In the genomic region with DNA sequence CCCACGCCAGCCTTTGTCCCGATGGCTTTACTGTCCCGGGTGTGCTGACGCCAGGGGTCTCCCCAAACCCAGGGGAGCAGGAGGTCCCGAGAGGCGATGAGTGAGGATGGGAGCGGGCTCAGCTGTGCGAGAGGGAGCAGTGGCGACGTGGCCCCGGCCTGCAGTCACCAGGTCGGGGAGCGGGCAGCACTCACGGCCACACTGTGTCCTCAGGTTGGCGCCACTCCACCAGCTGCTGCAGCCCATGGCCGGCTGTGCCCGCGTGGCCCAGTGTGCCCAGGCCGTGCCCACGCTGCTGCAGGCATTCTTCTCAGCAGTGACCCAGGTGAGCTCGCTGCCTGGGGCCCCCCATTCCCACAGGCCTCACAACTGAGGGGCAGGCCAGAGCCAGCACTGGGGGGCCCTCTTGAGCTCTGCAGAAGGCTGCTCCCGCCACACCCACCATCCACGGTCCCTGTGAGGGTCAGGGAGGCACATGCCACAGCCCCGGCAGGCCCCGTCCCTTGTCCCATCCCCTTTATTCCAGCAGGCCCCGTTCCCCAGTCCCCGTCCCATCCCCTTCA, we compare ENCODE assay signal across 20 cellular contexts.
"Had no signal": no experiment of that assay in that cellular context is flagged by ENCODE, and none has a peak within 500 bp of the region (broad histone marks: within the 10 kb centered on the region; RNA-seq: fewer than 3 reads in every experiment).

No MANE protein-coding gene starts in this region.

- ATAC-seq: esophagus mucosa; heart right ventricle; left lung; lower lobe of right lung; natural killer cell treated with Interleukin-12 subunit alpha and Interleukin-12 subunit beta and Interleukin-15 and Interleukin-18, amount 100 ng/mL, for 72 hours; pancreas; sciatic nerve had no signal

- FAIRE-seq: endometrium, frontal cortex, pancreas had no signal

- H3K4me2 ChIP-seq: neural progenitor cell had no signal

- H3K9ac ChIP-seq: neural progenitor cell had no signal

- H3K27me3 ChIP-seq: heart right ventricle, left lung, neural progenitor cell, pancreas had no signal

- H3K36me3 ChIP-seq: neural progenitor cell had no signal

- H3K27ac ChIP-seq: heart right ventricle, left lung, lower lobe of right lung, neural progenitor cell, pancreas had no signal

- H3K4me1 ChIP-seq: lower lobe of right lung, neural progenitor cell had no signal

- H3K9me3 ChIP-seq: heart right ventricle, left lung, lower lobe of right lung, pancreas had no signal

- H2AFZ ChIP-seq: neural progenitor cell had no signal

- H3K4me3 ChIP-seq: heart right ventricle, left lung, lower lobe of right lung, neural progenitor cell, pancreas, skin epidermis had no signal

- DNase-seq: effector memory CD4-positive, alpha-beta T cell; heart right ventricle; hypothalamus; islet precursor cell; lower lobe of right lung; midbrain; occipital lobe; stimulated activated CD4-positive, alpha-beta T cell treated with anti-CD3 and anti-CD28 coated beads, Interleukin-2, amount 100 ng/mL, for 24 hours; stimulated activated CD4-positive, alpha-beta T cell treated with anti-CD3 and anti-CD28 coated beads, Interleukin-4, amount 100 ng/mL, for 4 hours; stimulated activated naive CD4-positive, alpha-beta T cell; trophoblast cell had no signal
